In the genomic region with DNA sequence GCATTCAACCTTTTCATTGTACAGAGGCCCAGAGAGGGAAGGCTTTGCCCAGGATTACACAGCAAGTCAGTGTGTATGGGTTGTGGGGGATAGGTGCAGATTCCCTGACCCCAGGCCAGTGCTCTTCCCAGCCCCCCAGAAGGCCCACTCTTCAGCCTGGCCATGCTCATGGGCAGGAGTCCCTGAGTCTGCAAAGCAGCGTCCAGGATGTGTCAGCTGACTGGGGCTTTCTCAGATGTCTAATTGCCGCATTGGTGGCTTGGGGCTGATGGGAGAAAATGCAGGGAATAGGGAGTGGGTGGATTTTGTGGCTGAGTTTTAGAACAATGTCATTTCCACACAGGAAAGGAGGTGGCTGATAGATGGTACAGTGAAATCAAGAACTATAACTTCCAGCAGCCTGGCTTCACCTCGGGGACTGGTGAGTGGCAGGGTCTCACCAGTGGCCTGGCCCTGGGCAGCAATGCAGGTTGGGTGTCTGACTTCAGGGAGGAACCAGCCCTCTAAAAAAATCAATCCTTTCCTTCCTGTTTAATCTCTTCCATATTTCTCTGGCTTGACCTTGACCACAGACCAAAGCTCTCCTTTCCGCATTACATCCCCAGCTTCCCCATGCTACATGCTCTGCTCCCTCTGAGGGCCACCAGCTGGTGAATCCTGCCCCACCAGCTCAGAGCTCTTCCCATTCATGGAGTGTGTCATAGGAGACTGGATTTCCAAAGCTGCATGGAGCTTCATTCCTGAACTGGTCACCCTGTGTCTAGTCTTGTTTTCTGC, we compare ENCODE assay signal across 10 cellular contexts. TPM values are rescaled to one million over a fixed set of nuclear protein-coding genes. Genes with fewer than 3 reads are reported as not detected.
A peak's percentile ranks its signal among the peaks of the same experiment; 100 is the strongest.
DNase-seq lines count a peak whose midpoint lies in the region; ATAC-seq and TF ChIP-seq lines count a peak whose summit lies in the region.
"Had no signal": no experiment of that assay in that cellular context is flagged by ENCODE, and none has a peak within 500 bp of the region (broad histone marks: within the 10 kb centered on the region; RNA-seq: fewer than 3 reads in every experiment).

No MANE protein-coding gene starts in this region.

- H3K36me3 Mint-ChIP-seq in osteocyte (ENCODE audit: unreplicated experiment), result peaks cover 11% of the 10 kb centered on the region
- peaks cover 10% of the 10 kb centered on the region for H3K36me3 Mint-ChIP-seq in WTC11

- H3K27me3 ChIP-seq in DOHH2 (ENCODE audit: control insufficient read depth, low read length), result no peaks in the 10 kb centered on the region
- H3K27me3 ChIP-seq in effector memory CD4-positive, alpha-beta T cell (replicated peaks; ENCODE audit: control insufficient read depth, insufficient read depth, low read length, poor library complexity, severe bottlenecking), result no peaks in the 10 kb centered on the region
- no peaks in the 10 kb centered on the region for H3K27me3 ChIP-seq in aorta (ENCODE audit: control insufficient read depth in 1 of 2, insufficient read depth in 2 of 2, low read length in 1 of 2)

- H3K9me3 ChIP-seq in DOHH2 (ENCODE audit: control insufficient read depth, insufficient read depth, low read length) (no peaks in the 10 kb centered on the region), aorta (ENCODE audit: control insufficient read depth, low read length) (no peaks in the 10 kb centered on the region)
- no peaks in the 10 kb centered on the region for H3K9me3 ChIP-seq in effector memory CD4-positive, alpha-beta T cell (ENCODE audit: control insufficient read depth, low read length)

- no peaks in the 10 kb centered on the region for H4K20me1 ChIP-seq in DOHH2 (ENCODE audit: control insufficient read depth, insufficient read depth, low read depth, low read length)

- H3K27ac Mint-ChIP-seq in osteocyte (ENCODE audit: unreplicated experiment) (peak overlapping the region; percentile 46), WTC11 (no peak overlapping the region)
- H3K27ac Mint-ChIP-seq: endodermal cell had no signal

- POLR2A ChIA-PET in WTC11 (lab: Charles Lee), result interaction anchor here (2.2 kb wide), 1 partner anchor 13 kb away, joined by 8 read pairs; no protein-coding TSS in a partner anchor

- no peak for TF ChIP-seq CTCF in DOHH2 (IDR thresholded peaks at IDR 0.05; ENCODE audit: low read depth, low read length, poor library complexity, severe bottlenecking)
- TF ChIP-seq CTCF in osteocyte (IDR thresholded peaks at IDR 0.05), result no peak
- TF ChIP-seq CTCF in WTC11 (IDR thresholded peaks at IDR 0.05), result no peak

- no peaks in the 10 kb centered on the region for H3K36me3 ChIP-seq in DOHH2 (ENCODE audit: control insufficient read depth, low read length)
- H3K36me3 ChIP-seq in effector memory CD4-positive, alpha-beta T cell (ENCODE audit: control insufficient read depth, insufficient read depth, low read length), result peaks cover 2% of the 10 kb centered on the region
- H3K36me3 ChIP-seq in aorta (ENCODE audit: control insufficient read depth in 1 of 2, insufficient read depth in 2 of 2, low read length in 1 of 2), result no peaks in the 10 kb centered on the region

- peak overlapping the region; percentile 78 for H3K4me2 ChIP-seq in DOHH2 (ENCODE audit: low read length)

- no peak overlapping the region for H3K4me3 Mint-ChIP-seq in osteocyte (ENCODE audit: unreplicated experiment)
- H3K4me3 Mint-ChIP-seq in WTC11, result no peak overlapping the region
- H3K4me3 Mint-ChIP-seq: endodermal cell had no signal

- CTCF ChIA-PET in WTC11 (lab: Charles Lee), result no interaction called here

- H3K4me1 Mint-ChIP-seq in osteocyte (ENCODE audit: unreplicated experiment) (peaks cover 54% of the 10 kb centered on the region), WTC11 (peaks cover 6% of the 10 kb centered on the region; the same call in 1 of the 2 replicates)
- H3K4me1 Mint-ChIP-seq: endodermal cell had no signal

- intact Hi-C loops in aorta (cut with DNase I), result no loop called here

- H3K4me1 ChIP-seq in DOHH2 (ENCODE audit: control insufficient read depth, low read length) (peaks cover 39% of the 10 kb centered on the region), aorta (ENCODE audit: control insufficient read depth in 1 of 2, insufficient read depth in 2 of 2, low read length in 2 of 2) (peaks cover 0 to 4% of the 10 kb centered on the region in 2 donors)
- H3K4me1 ChIP-seq in effector memory CD4-positive, alpha-beta T cell (ENCODE audit: control insufficient read depth, insufficient read depth, low read length, poor library complexity, severe bottlenecking), result peaks cover 68% of the 10 kb centered on the region

- H3K9me2 ChIP-seq in DOHH2 (replicated peaks; ENCODE audit: control insufficient read depth, low read length), result no peaks in the 10 kb centered on the region

- 72% methylated on average over 4 of the region's 4 CpGs for WGBS in aorta, 2 donors

- peak overlapping the region; percentile 60 for H3K4me3 ChIP-seq in DOHH2 (ENCODE audit: low read length)
- H3K4me3 ChIP-seq in effector memory CD4-positive, alpha-beta T cell (ENCODE audit: insufficient read depth, low read depth, low read length, poor library complexity, severe bottlenecking), result no peak overlapping the region
- no peak overlapping the region for H3K4me3 ChIP-seq in aorta (ENCODE audit: low read length in 2 of 2)

- no peaks in the 10 kb centered on the region for H3K27me3 Mint-ChIP-seq in osteocyte (ENCODE audit: unreplicated experiment)
- H3K27me3 Mint-ChIP-seq in WTC11 (ENCODE audit: low read depth), result peaks cover 7% of the 10 kb centered on the region

- no peaks in the 10 kb centered on the region for H3K79me2 ChIP-seq in DOHH2 (ENCODE audit: control insufficient read depth, low read length)

- DNase-seq in NOMO-1 (lab: John Stamatoyannopoulos, UW; ENCODE audit: unreplicated experiment in 2 of 2) (peak; percentile 50), osteocyte (ENCODE audit: extremely low spot score, unreplicated experiment) (no peak), islet precursor cell (no peak), aorta (no peak), GM19238 (ENCODE audit: insufficient read length, low spot score) (no peak), WTC11 (ENCODE audit: low spot score) (no peak)
- DNase-seq in effector memory CD4-positive, alpha-beta T cell, result no peak
- DNase-seq: endodermal cell, NCI-H526 treated with DMSO at 0.1 percent for 48 hours had no signal

- H3K9me3 Mint-ChIP-seq in osteocyte (ENCODE audit: unreplicated experiment) (peaks cover 6% of the 10 kb centered on the region), WTC11 (peaks cover 12% of the 10 kb centered on the region)

- ATAC-seq in aorta (ENCODE audit: low FRiP score), result no peak
- no peak for ATAC-seq in WTC11

- peaks cover 6% of the 10 kb centered on the region; the same call in 1 of the 2 replicates for H3F3A ChIP-seq in DOHH2 (ENCODE audit: control insufficient read depth, insufficient read depth)

- H3K27ac ChIP-seq in DOHH2 (ENCODE audit: low read depth, low read length) (no peak overlapping the region), aorta (ENCODE audit: low read depth in 1 of 2, low read length in 2 of 2) (no peak overlapping the region)
- H3K27ac ChIP-seq in effector memory CD4-positive, alpha-beta T cell (ENCODE audit: insufficient read depth, low read length, poor library complexity, severe bottlenecking), result peak overlapping the region; percentile 90

TF ChIP-seq in WTC11, 78 proteins besides CTCF, POLR2A, EP300 and RAD21 (continues in another document):
- TF ChIP-seq ZNF423 (CRISPR knock-in tag; IDR thresholded peaks at IDR 0.05) (no peak), KAT7 (CRISPR knock-in tag; IDR thresholded peaks at IDR 0.05; ENCODE audit: borderline replicate concordance) (no peak), MYBL2 (CRISPR knock-in tag; IDR thresholded peaks at IDR 0.05) (no peak), CREB1 (CRISPR knock-in tag; IDR thresholded peaks at IDR 0.05) (no peak)
- TF ChIP-seq, protein P1, sequence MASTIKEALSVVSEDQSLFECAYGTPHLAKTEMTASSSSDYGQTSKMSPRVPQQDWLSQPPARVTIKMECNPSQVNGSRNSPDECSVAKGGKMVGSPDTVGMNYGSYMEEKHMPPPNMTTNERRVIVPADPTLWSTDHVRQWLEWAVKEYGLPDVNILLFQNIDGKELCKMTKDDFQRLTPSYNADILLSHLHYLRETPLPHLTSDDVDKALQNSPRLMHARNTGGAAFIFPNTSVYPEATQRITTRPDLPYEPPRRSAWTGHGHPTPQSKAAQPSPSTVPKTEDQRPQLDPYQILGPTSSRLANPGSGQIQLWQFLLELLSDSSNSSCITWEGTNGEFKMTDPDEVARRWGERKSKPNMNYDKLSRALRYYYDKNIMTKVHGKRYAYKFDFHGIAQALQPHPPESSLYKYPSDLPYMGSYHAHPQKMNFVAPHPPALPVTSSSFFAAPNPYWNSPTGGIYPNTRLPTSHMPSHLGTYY (CRISPR knock-in tag; IDR thresholded peaks at IDR 0.05), result no peak
- TF ChIP-seq, protein P2, sequence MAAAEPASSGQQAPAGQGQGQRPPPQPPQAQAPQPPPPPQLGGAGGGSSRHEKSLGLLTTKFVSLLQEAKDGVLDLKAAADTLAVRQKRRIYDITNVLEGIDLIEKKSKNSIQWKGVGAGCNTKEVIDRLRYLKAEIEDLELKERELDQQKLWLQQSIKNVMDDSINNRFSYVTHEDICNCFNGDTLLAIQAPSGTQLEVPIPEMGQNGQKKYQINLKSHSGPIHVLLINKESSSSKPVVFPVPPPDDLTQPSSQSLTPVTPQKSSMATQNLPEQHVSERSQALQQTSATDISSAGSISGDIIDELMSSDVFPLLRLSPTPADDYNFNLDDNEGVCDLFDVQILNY (CRISPR knock-in tag; IDR thresholded peaks at IDR 0.05), result no peak
- TF ChIP-seq, protein P3, sequence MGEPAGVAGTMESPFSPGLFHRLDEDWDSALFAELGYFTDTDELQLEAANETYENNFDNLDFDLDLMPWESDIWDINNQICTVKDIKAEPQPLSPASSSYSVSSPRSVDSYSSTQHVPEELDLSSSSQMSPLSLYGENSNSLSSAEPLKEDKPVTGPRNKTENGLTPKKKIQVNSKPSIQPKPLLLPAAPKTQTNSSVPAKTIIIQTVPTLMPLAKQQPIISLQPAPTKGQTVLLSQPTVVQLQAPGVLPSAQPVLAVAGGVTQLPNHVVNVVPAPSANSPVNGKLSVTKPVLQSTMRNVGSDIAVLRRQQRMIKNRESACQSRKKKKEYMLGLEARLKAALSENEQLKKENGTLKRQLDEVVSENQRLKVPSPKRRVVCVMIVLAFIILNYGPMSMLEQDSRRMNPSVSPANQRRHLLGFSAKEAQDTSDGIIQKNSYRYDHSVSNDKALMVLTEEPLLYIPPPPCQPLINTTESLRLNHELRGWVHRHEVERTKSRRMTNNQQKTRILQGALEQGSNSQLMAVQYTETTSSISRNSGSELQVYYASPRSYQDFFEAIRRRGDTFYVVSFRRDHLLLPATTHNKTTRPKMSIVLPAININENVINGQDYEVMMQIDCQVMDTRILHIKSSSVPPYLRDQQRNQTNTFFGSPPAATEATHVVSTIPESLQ (CRISPR knock-in tag; IDR thresholded peaks at IDR 0.05), result no peak

RNA-seq across cellular contexts. Expression of a gene that starts 14.2 kb away (rescaled TPM):
- total RNA-seq in osteocyte (29.1 and 30.6 TPM in 2 replicates), aorta (10 to 100 TPM; 34.0 to 35.8 TPM), WTC11 (2021) (3.7 to 6.3 TPM (median 5.3 TPM) in 3 replicates)
- polyA plus RNA-seq in aorta, result 10 to 100 TPM; 26.9 to 56.5 TPM

RNA-seq across cellular contexts. Expression of a gene that starts 18.5 kb away (rescaled TPM):
- total RNA-seq in osteocyte, result not detected in 2 replicates
- total RNA-seq in aorta, result under 1 TPM; 0.68 to 0.99 TPM
- polyA plus RNA-seq in aorta, result under 1 TPM; 0.18 to 0.63 TPM
- 0.16 to 0.48 TPM (median 0.20 TPM) in 3 replicates for total RNA-seq in WTC11 (2021)

RNA-seq across cellular contexts. Expression of a gene that starts 40.0 kb away (rescaled TPM):
- total RNA-seq in osteocyte, result 260 and 281 TPM in 2 replicates
- 100 to 1,000 TPM; 117 to 118 TPM for total RNA-seq in aorta
- polyA plus RNA-seq in aorta, result 100 to 1,000 TPM; 164 to 191 TPM
- total RNA-seq in WTC11 (2021), result 213 to 220 TPM (median 220 TPM) in 3 replicates

Comparison
In these comparisons a context has a peak if more than half of its experiments do, and no peak if none do; other contexts are left out.
1. DNase-seq: peak in NOMO-1 (2 of 2); none in effector memory CD4-positive, alpha-beta T cell (0 of 3), osteocyte (single experiment), islet precursor cell (single experiment), aorta (0 of 2), GM19238 (single experiment) and WTC11 (single experiment).